11 cellular contexts compared by ENCODE assay signal in the genomic region with DNA sequence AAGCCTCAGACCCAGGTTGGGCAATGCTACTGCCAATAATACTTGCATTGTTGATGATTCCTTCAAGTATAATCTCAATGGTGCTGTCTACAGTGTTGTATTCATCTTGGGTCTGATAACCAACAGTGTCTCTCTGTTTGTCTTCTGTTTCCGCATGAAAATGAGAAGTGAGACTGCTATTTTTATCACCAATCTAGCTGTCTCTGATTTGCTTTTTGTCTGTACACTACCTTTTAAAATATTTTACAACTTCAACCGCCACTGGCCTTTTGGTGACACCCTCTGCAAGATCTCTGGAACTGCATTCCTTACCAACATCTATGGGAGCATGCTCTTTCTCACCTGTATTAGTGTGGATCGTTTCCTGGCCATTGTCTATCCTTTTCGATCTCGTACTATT. TPM values are rescaled to one million over a fixed set of nuclear protein-coding genes. Genes with fewer than 3 reads are reported as not detected.
A peak's percentile ranks its signal among the peaks of the same experiment; 100 is the strongest.
DNase-seq lines count a peak whose midpoint lies in the region; ATAC-seq, FAIRE-seq and TF ChIP-seq lines count a peak whose summit lies in the region.
"Had no signal": no experiment of that assay in that cellular context is flagged by ENCODE, and none has a peak within 500 bp of the region (broad histone marks: within the 10 kb centered on the region; RNA-seq: fewer than 3 reads in every experiment).

No MANE protein-coding gene starts in this region.

- H3K36me3 ChIP-seq in BLaER1, result no peaks in the 10 kb centered on the region
- H3K36me3 ChIP-seq in MM.1S (replicated peaks; ENCODE audit: insufficient read depth, low read length), result no peaks in the 10 kb centered on the region
- H3K36me3 ChIP-seq in uterus, result no peaks in the 10 kb centered on the region
- H3K36me3 ChIP-seq in pancreas, result no peaks in the 10 kb centered on the region

- no peak overlapping the region for H3K4me3 ChIP-seq in BLaER1
- H3K4me3 ChIP-seq in MM.1S (ENCODE audit: low read length), result peak overlapping the region; percentile 29
- H3K4me3 ChIP-seq in uterus, result no peak overlapping the region
- no peak overlapping the region for H3K4me3 ChIP-seq in pancreas
- H3K4me3 ChIP-seq: SK-N-MC had no signal

- DNase-seq in GM19239 (ENCODE audit: insufficient read length, low spot score) (no peak), MM.1S (peak; percentile 78), uterus (no peak), T-helper 9 cell (no peak), pancreas (no peak), H54 (ENCODE audit: insufficient read length, low spot score) (no peak)
- DNase-seq: naive thymus-derived CD4-positive, alpha-beta T cell had no signal

- peak overlapping the region; percentile 63 for H2AFZ ChIP-seq in MM.1S (ENCODE audit: low read length)

- H3K4me2 ChIP-seq in BLaER1 (peak overlapping the region; percentile 53), MM.1S (ENCODE audit: low read depth, low read length) (peak overlapping the region; percentile 60)

- H3K27me3 ChIP-seq in BLaER1, result peaks cover 29% of the 10 kb centered on the region
- H3K27me3 ChIP-seq in MM.1S (replicated peaks; ENCODE audit: insufficient read depth, low read length), result no peaks in the 10 kb centered on the region
- H3K27me3 ChIP-seq in uterus, result no peaks in the 10 kb centered on the region
- H3K27me3 ChIP-seq in pancreas, result peaks cover 0 to 8% (median 4%) of the 10 kb centered on the region in 4 donors

- 0 out of 2 replicates have a peak, but pooled peaks cover 11% of the 10 kb centered on the region for H3F3A ChIP-seq in MM.1S (ENCODE audit: insufficient read depth, low read length)

- no peaks in the 10 kb centered on the region for H3K79me2 ChIP-seq in MM.1S (ENCODE audit: low read length)

- no peaks in the 10 kb centered on the region for H3K9me2 ChIP-seq in MM.1S (replicated peaks; ENCODE audit: insufficient read depth, low read length)

- ATAC-seq in HG02852 (IDR thresholded peaks at IDR 0.05; ENCODE audit: unreplicated experiment) (peak; percentile 95), pancreas (no peak)
- ATAC-seq: naive thymus-derived CD4-positive, alpha-beta T cell had no signal

- TF ChIP-seq CTCF in MM.1S (IDR thresholded peaks at IDR 0.05; ENCODE audit: low read length) (peak; percentile 58), uterus (IDR thresholded peaks at IDR 0.05) (no peak), pancreas (IDR thresholded peaks at IDR 0.05) (no peak)

- peaks cover 13% of the 10 kb centered on the region for H3K4me1 ChIP-seq in BLaER1
- H3K4me1 ChIP-seq in MM.1S (ENCODE audit: low read length), result peaks cover 44% of the 10 kb centered on the region
- H3K4me1 ChIP-seq in uterus, result no peaks in the 10 kb centered on the region
- H3K4me1 ChIP-seq in pancreas, result no peaks in the 10 kb centered on the region

- H4K20me1 ChIP-seq in BLaER1 (no peaks in the 10 kb centered on the region), MM.1S (ENCODE audit: insufficient read depth, low read length) (no peaks in the 10 kb centered on the region)

- 39 to 57% methylated on average over 5 of the region's 5 CpGs for WGBS in pancreas, 2 donors

- intact Hi-C loops in uterus (cut with DNase I; ENCODE audit: low total_unique reads), result no loop called here
- intact Hi-C loops in pancreas (cut with DNase I), result no loop called here

- H3K9ac ChIP-seq in BLaER1 (no peak overlapping the region), MM.1S (ENCODE audit: low read length) (no peak overlapping the region; the same call in 1 of the 2 replicates)

- TF ChIP-seq POLR2A in uterus (IDR thresholded peaks at IDR 0.05) (no peak), H54 (IDR thresholded peaks at IDR 0.05; ENCODE audit: low read depth, low read length) (no peak)

- no peak overlapping the region for H3K27ac ChIP-seq in BLaER1
- peak overlapping the region; percentile 55; the same call in 1 of the 2 replicates for H3K27ac ChIP-seq in MM.1S (ENCODE audit: low read length)
- H3K27ac ChIP-seq in uterus, result no peak overlapping the region
- H3K27ac ChIP-seq in pancreas, result no peak overlapping the region
- H3K27ac ChIP-seq: SK-N-MC had no signal

- no peaks in the 10 kb centered on the region for H3K9me3 ChIP-seq in BLaER1
- no peaks in the 10 kb centered on the region for H3K9me3 ChIP-seq in MM.1S (replicated peaks; ENCODE audit: insufficient read depth, low read length)
- H3K9me3 ChIP-seq in uterus, result no peaks in the 10 kb centered on the region
- H3K9me3 ChIP-seq in pancreas, result no peaks in the 10 kb centered on the region

- FAIRE-seq in GM19239 (lab: Jason Lieb, UNC) (peak; percentile 99), pancreas (lab: Jason Lieb, UNC) (no peak), H54 (lab: Jason Lieb, UNC) (no peak)
- FAIRE-seq: A204.1 had no signal

RNA-seq across cellular contexts. Expression of a gene that starts 7.4 kb away (rescaled TPM):
- total RNA-seq in uterus, result 10 to 100 TPM in 1 of 4 donors, 1 to 10 TPM in 1, not detected in 2; 1.7 to 31.7 TPM
- total RNA-seq in pancreas, result under 1 TPM in 3 of 6 donors, not detected in 3; 0.09 to 0.32 (median 0.12) TPM
- polyA plus RNA-seq in pancreas, result under 1 TPM in 1 of 2 donors, not detected in 1; 0.35 TPM
- total RNA-seq: naive thymus-derived CD4-positive, alpha-beta T cell had no signal
- polyA plus RNA-seq: naive thymus-derived CD4-positive, alpha-beta T cell had no signal
